In the genomic region with DNA sequence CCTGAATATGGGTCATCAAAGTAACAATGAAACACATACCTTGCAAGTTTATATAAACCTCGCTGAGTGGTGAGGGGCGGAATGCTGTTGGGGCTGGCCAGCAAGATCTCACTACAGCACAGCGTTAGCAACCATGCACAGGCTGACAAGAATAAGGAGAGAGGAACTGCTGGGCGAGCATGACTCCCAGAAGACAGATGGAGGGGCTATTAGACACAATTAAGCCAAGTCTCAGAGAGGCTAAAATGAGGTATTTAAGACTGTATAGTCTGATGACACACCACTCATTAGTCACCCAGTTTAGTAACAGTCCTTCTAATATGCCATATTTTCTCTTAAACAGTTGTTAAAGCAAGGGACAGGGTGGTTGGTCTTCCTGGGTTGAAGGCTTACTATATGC, we compare ENCODE assay signal across 18 cellular contexts.
DNase-seq lines count a peak whose midpoint lies in the region; ATAC-seq, FAIRE-seq and TF ChIP-seq lines count a peak whose summit lies in the region.
"Had no signal": no experiment of that assay in that cellular context is flagged by ENCODE, and none has a peak within 500 bp of the region (broad histone marks: within the 10 kb centered on the region; RNA-seq: fewer than 3 reads in every experiment).

No MANE protein-coding gene starts in this region.

- ATAC-seq in GM18907 (IDR thresholded peaks at IDR 0.05; ENCODE audit: unreplicated experiment), result no peak

- H3K4me3 Mint-ChIP-seq in HFFc6, result no peak overlapping the region
- H3K4me3 Mint-ChIP-seq: activated CD4-positive, alpha-beta memory T cell treated with anti-CD3 and anti-CD28 coated beads for 36 hours; CD14-positive monocyte; neural crest cell had no signal

- peaks cover 74% of the 10 kb centered on the region for H3K4me1 Mint-ChIP-seq in HFFc6 (ENCODE audit: low read depth)

- H3K4me3 ChIP-seq in fibroblast of mammary gland (ENCODE audit: control insufficient read depth, low read depth, low read length), result no peak overlapping the region
- H3K4me3 ChIP-seq: right atrium auricular region, SK-N-MC had no signal

- no peaks in the 10 kb centered on the region for H3K9me3 Mint-ChIP-seq in HFFc6
- H3K9me3 Mint-ChIP-seq: activated CD4-positive, alpha-beta memory T cell treated with anti-CD3 and anti-CD28 coated beads for 36 hours; neural crest cell had no signal

- H3K27ac Mint-ChIP-seq in HFFc6, result no peak overlapping the region
- H3K27ac Mint-ChIP-seq: activated CD4-positive, alpha-beta memory T cell treated with anti-CD3 and anti-CD28 coated beads for 36 hours had no signal

- FAIRE-seq in GM12892 (lab: Jason Lieb, UNC), result no peak
- FAIRE-seq: islet of Langerhans had no signal

- TF ChIP-seq CTCF in HFFc6 (IDR thresholded peaks at IDR 0.05) (no peak), fibroblast of mammary gland (conservative IDR thresholded peaks at IDR 0.05; ENCODE audit: control insufficient read depth, insufficient read depth, low read depth, low read length) (no peak)

- no peaks in the 10 kb centered on the region for H3K36me3 Mint-ChIP-seq in HFFc6 (ENCODE audit: low read depth)
- H3K36me3 Mint-ChIP-seq: activated CD4-positive, alpha-beta memory T cell treated with anti-CD3 and anti-CD28 coated beads for 36 hours; CD14-positive monocyte had no signal

- DNase-seq in HFFc6, result peak; percentile 13
- DNase-seq in RPMI7951 (ENCODE audit: low read depth), result peak; percentile 9
- DNase-seq in fibroblast of mammary gland (ENCODE audit: low read depth), result peak; percentile 41
- DNase-seq in GM12892 (ENCODE audit: insufficient read length), result no peak
- DNase-seq in effector CD8-positive, alpha-beta T cell (lab: John Stamatoyannopoulos, UW), result no peak
- no peak for DNase-seq in SHP77 (lab: John Stamatoyannopoulos, UW)
- DNase-seq: activated CD4-positive, alpha-beta memory T cell treated with anti-CD3 and anti-CD28 coated beads for 36 hours; activated T-cell treated with anti-CD3 and anti-CD28 coated beads, Interleukin-2, amount 50 U/mL, for 48 hours; cerebellar nuclear complex; DMS79; NCI-H2171; substantia nigra had no signal

- no peaks in the 10 kb centered on the region; the same call in 1 of the 2 replicates for H3K27me3 Mint-ChIP-seq in HFFc6 (ENCODE audit: insufficient read depth)

- TF ChIP-seq POLR2A in GM12892 (IDR thresholded peaks at IDR 0.05; ENCODE audit: low read depth, low read length), result no peak

Comparison
In these comparisons a context has a peak if more than half of its experiments do, and no peak if none do; other contexts are left out.
1. DNase-seq: peak in HFFc6 (single experiment), RPMI7951 (single experiment) and fibroblast of mammary gland (single experiment); none in GM12892 (single experiment), effector CD8-positive, alpha-beta T cell (single experiment) and SHP77 (0 of 2).